Comparison of ENCODE assay signal across 1 cellular context in the genomic region with DNA sequence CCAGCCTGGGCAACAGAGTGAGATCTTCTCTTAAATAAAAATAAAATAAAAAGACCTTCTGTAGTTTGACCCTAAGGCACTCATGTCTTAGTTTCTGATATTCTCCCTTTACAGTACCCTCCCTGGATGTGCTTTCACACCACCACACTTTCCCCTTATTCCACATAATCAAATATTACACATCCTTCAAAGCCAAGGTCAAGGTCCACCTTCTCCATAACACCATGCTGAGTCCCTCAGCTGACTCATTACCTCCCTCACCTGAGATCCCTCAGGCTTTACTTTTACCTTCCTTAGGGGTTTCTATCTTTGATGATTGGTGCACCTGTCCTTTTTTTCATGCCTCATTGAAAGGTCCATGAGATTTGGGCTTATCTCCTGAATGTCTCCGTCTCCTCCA.
TF ChIP-seq lines count a peak whose summit lies in the region.

No MANE protein-coding gene starts in this region.

TF ChIP-seq in K562, 482 proteins besides CTCF, POLR2A, EP300 and RAD21 (continued from another document):
- TF ChIP-seq ZNF197 (CRISPR knock-in tag; IDR thresholded peaks at IDR 0.05; ENCODE audit: low read depth), result no peak
- TF ChIP-seq TCF7L2 (IDR thresholded peaks at IDR 0.05; ENCODE audit: low read depth, low read length), result no peak
- no peak for TF ChIP-seq ZC3H8 (IDR thresholded peaks at IDR 0.05)
- no peak for TF ChIP-seq ZFP91 (CRISPR knock-in tag; IDR thresholded peaks at IDR 0.05)
- TF ChIP-seq ZNF75A (CRISPR knock-in tag; IDR thresholded peaks at IDR 0.05), result no peak
